ENCODE assay signal across 8 cellular contexts in genomic region chr1:54474500-54475235, GRCh38.
DNase-seq lines count a peak whose midpoint lies in the region; ATAC-seq, FAIRE-seq and TF ChIP-seq lines count a peak whose summit lies in the region.

No MANE protein-coding gene starts in this region.

- H2AFZ ChIP-seq in OCI-LY7 (ENCODE audit: low read length) = no peak overlapping the region

- peaks cover 70% of the 10 kb centered on the region for H3K27me3 Mint-ChIP-seq in Calu3 (ENCODE audit: unreplicated experiment)

- H3K4me1 ChIP-seq in OCI-LY7 (ENCODE audit: insufficient read depth, low read length, poor library complexity, severe bottlenecking) (peaks cover 31% of the 10 kb centered on the region), pancreas (no peaks in the 10 kb centered on the region)

- H3K36me3 ChIP-seq in OCI-LY7 (ENCODE audit: insufficient read depth, low read length) (no peaks in the 10 kb centered on the region), pancreas (no peaks in the 10 kb centered on the region)

- H3K36me3 Mint-ChIP-seq in Calu3 (ENCODE audit: insufficient read depth, unreplicated experiment) = no peaks in the 10 kb centered on the region

- H3K9me2 ChIP-seq in OCI-LY7 (ENCODE audit: insufficient read depth, low read length) = no peaks in the 10 kb centered on the region

- no peak for FAIRE-seq in pancreas (lab: Jason Lieb, UNC)

- H3K4me2 ChIP-seq in OCI-LY7 (ENCODE audit: low read length) = peak overlapping the region; percentile 10; the same call in 1 of the 2 replicates

- intact Hi-C loops in Calu3 (cut with micrococcal nuclease; ENCODE audit: unreplicated experiment) (no loop called here), OCI-LY7 (cut with micrococcal nuclease; ENCODE audit: unreplicated experiment) (no loop called here), pancreas (cut with DNase I) (loop anchor here in 2 of 3 donors (5.0 to 10.0 kb wide), 2 partner anchors 57 to 60 kb away; no protein-coding TSS in a partner anchor)

- H3K4me3 ChIP-seq in OCI-LY7 (ENCODE audit: low read depth, low read length, poor library complexity, severe bottlenecking) (no peak overlapping the region), pancreas (peak overlapping the region in 2 of 4 donors; percentile 11 to 27)

- H3K27ac ChIP-seq in OCI-LY7 (ENCODE audit: low read depth, low read length, poor library complexity, severe bottlenecking) = no peak overlapping the region
- no peak overlapping the region for H3K27ac ChIP-seq in pancreas

- CTCF ChIA-PET in Calu3 (lab: Charles Lee) (no interaction called here), OCI-LY7 (lab: Charles Lee; ENCODE audit: unreplicated experiment) (no interaction called here)

- WGBS in pancreas, 2 donors = 15 to 16% methylated on average over 22 to 47 of the region's 47 CpGs

- no peaks in the 10 kb centered on the region for H4K20me1 ChIP-seq in OCI-LY7 (ENCODE audit: insufficient read depth, low read length)

- peak; percentile 12 for ATAC-seq in esophagus mucosa
- ATAC-seq in pancreas = peak in 3 of 4 donors; percentile 57 to 71 (median 58)
- no peak for ATAC-seq in GM21526 (IDR thresholded peaks at IDR 0.05; ENCODE audit: low FRiP score, unreplicated experiment)
- no peak for ATAC-seq in HG02840 (IDR thresholded peaks at IDR 0.05; ENCODE audit: low FRiP score, unreplicated experiment)

- H3K9me3 ChIP-seq in OCI-LY7 (ENCODE audit: low read length) = no peaks in the 10 kb centered on the region
- no peaks in the 10 kb centered on the region for H3K9me3 ChIP-seq in pancreas

- peak overlapping the region; percentile 53 for H3K4me3 Mint-ChIP-seq in Calu3 (ENCODE audit: low read depth, unreplicated experiment)

- BruUV-seq in Calu3 (replicated peaks; lab: Mats Ljungman, UMichigan) = no TSS peak
- no TSS peak for BruUV-seq in OCI-LY7 (replicated peaks; lab: Mats Ljungman, UMichigan)

- TF ChIP-seq CTCF in Calu3 (IDR thresholded peaks at IDR 0.05; ENCODE audit: unreplicated experiment) (no peak), OCI-LY7 (conservative IDR thresholded peaks at IDR 0.05; ENCODE audit: low read length) (no peak), pancreas (IDR thresholded peaks at IDR 0.05) (no peak)

- DNase-seq in Calu3 (no peak), OCI-LY7 (ENCODE audit: low spot score) (no peak), pancreas (no peak), 8988T (no peak)
- DNase-seq in NK-92 treated with Interleukin-12 subunit alpha and Interleukin-12 subunit beta, amount 100 ng/mL, for 24 hours (lab: John Stamatoyannopoulos, UW) = no peak

- H3K27ac Mint-ChIP-seq in Calu3 (ENCODE audit: unreplicated experiment) = no peak overlapping the region

- no peaks in the 10 kb centered on the region for H3K27me3 ChIP-seq in pancreas

- no peaks in the 10 kb centered on the region for H3K9me3 Mint-ChIP-seq in Calu3 (ENCODE audit: low read depth, unreplicated experiment)

- POLR2A ChIA-PET in OCI-LY7 (lab: Charles Lee) = no interaction called here

- H3K4me1 Mint-ChIP-seq in Calu3 (ENCODE audit: low read depth, unreplicated experiment) = no peaks in the 10 kb centered on the region

- H3K79me2 ChIP-seq in OCI-LY7 (ENCODE audit: insufficient read depth, low read depth, low read length) = no peaks in the 10 kb centered on the region

Comparison
In these comparisons a context has a peak if more than half of its experiments do, and no peak if none do; other contexts are left out.
1. ATAC-seq: peak in esophagus mucosa (single experiment) and pancreas (3 of 4); none in GM21526 (single experiment) and HG02840 (single experiment).
2. intact Hi-C loops: an anchor here in pancreas (5.0 to 10.0 kb wide); none called in Calu3 and OCI-LY7.